ENCODE assay signal across 2 cellular contexts in genomic region chr16:77470851-77471250, GRCh38.
TF ChIP-seq lines count a peak whose summit lies in the region.

No MANE protein-coding gene starts in this region.

TF ChIP-seq in HEK293, 187 proteins besides CTCF, POLR2A, EP300 and RAD21 (continued from another document):
- 0 out of 2 replicates have a peak, but pooled peaks have one; percentile 31 for TF ChIP-seq ZNF692 (tag by site-specific recombination; IDR thresholded peaks at IDR 0.05)
- no peak for TF ChIP-seq ZNF768 (tag by site-specific recombination; IDR thresholded peaks at IDR 0.05)
- 0 out of 2 replicates have a peak, but pooled peaks have one; percentile 10 for TF ChIP-seq ZNF398 (tag by site-specific recombination; IDR thresholded peaks at IDR 0.05)
- TF ChIP-seq ZNF843 (tag by site-specific recombination; IDR thresholded peaks at IDR 0.05) = peak; percentile 52
- TF ChIP-seq MZF1 (tag by site-specific recombination; IDR thresholded peaks at IDR 0.05; ENCODE audit: borderline replicate concordance) = peak; percentile 62; the same call in 1 of the 2 replicates
- no peak for TF ChIP-seq ZNF510 (tag by site-specific recombination; IDR thresholded peaks at IDR 0.05; ENCODE audit: insufficient replicate concordance)

TF ChIP-seq in endothelial cell of umbilical vein, 7 proteins besides CTCF, POLR2A, EP300 and RAD21 (continued from another document):
- no peak for TF ChIP-seq FOS (IDR thresholded peaks at IDR 0.05; ENCODE audit: borderline replicate concordance, insufficient read depth, low read length)
